18 cellular contexts compared by ENCODE assay signal in the genomic region with DNA sequence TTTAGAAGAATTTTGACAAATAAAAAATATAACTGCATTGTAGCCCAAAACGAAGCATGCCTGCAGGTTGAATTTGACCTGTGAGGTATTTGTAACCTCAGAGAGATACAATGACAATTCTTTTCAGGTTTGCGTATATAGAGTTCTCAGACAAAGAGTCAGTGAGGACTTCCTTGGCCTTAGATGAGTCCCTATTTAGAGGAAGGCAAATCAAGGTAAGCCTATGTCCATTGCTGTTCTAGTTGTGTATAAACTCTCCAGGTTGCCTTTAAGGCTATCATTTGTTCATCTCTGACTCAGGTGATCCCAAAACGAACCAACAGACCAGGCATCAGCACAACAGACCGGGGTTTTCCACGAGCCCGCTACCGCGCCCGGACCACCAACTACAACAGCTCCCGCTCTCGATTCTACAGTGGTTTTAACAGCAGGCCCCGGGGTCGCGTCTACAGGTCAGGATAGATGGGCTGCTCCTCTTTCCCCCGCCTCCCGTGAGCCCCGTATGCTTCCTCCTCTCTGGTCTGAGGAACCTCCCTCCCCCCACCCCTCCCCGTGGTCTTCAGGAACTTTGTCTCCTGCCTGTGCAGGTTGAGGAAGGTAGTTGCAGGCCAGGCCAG. TPM values are rescaled to one million over a fixed set of nuclear protein-coding genes. Genes with fewer than 3 reads are reported as not detected.
DNase-seq lines count a peak whose midpoint lies in the region; ATAC-seq and TF ChIP-seq lines count a peak whose summit lies in the region.
"Had no signal": no experiment of that assay in that cellular context is flagged by ENCODE, and none has a peak within 500 bp of the region (broad histone marks: within the 10 kb centered on the region; RNA-seq: fewer than 3 reads in every experiment).

No MANE protein-coding gene starts in this region.

- H3K27ac Mint-ChIP-seq in activated CD8-positive, alpha-beta T cell treated with anti-CD3 and anti-CD28 coated beads for 36 hours, result peak overlapping the region; percentile 45
- no peak overlapping the region for H3K27ac Mint-ChIP-seq in activated CD8-positive, alpha-beta T cell treated with anti-CD3 and anti-CD28 coated beads, Interleukin-2, amount 10 ng/mL, durations not matched to agents 7 days and 5 days
- H3K27ac Mint-ChIP-seq in naive thymus-derived CD4-positive, alpha-beta T cell, result peak overlapping the region in 2 of 9 donors; percentile 72 to 99

- peaks cover 22% of the 10 kb centered on the region in 2 donors for H3K4me1 ChIP-seq in naive thymus-derived CD4-positive, alpha-beta T cell (ENCODE audit: control insufficient read depth in 2 of 2, insufficient read depth in 2 of 2, low read length in 2 of 2)
- H3K4me1 ChIP-seq in adrenal gland (replicated peaks in 1 of 2), result peaks cover 16 to 26% of the 10 kb centered on the region in 2 donors

- no peaks in the 10 kb centered on the region for H3K9me3 Mint-ChIP-seq in activated CD8-positive, alpha-beta T cell treated with anti-CD3 and anti-CD28 coated beads for 36 hours
- no peaks in the 10 kb centered on the region for H3K9me3 Mint-ChIP-seq in activated CD8-positive, alpha-beta T cell treated with anti-CD3 and anti-CD28 coated beads, Interleukin-2, amount 10 ng/mL, durations not matched to agents 7 days and 5 days (ENCODE audit: insufficient read depth)
- H3K9me3 Mint-ChIP-seq in naive thymus-derived CD4-positive, alpha-beta T cell, result peaks cover 0 to 3% (median 0%) of the 10 kb centered on the region in 11 donors

- H3K4me1 Mint-ChIP-seq in activated CD8-positive, alpha-beta T cell treated with anti-CD3 and anti-CD28 coated beads for 36 hours (ENCODE audit: low read depth), result peaks cover 31% of the 10 kb centered on the region
- H3K4me1 Mint-ChIP-seq in activated CD8-positive, alpha-beta T cell treated with anti-CD3 and anti-CD28 coated beads, Interleukin-2, amount 10 ng/mL, durations not matched to agents 7 days and 5 days (ENCODE audit: low read depth), result peaks cover 33% of the 10 kb centered on the region
- peaks cover 22 to 38% (median 36%) of the 10 kb centered on the region in 7 donors for H3K4me1 Mint-ChIP-seq in naive thymus-derived CD4-positive, alpha-beta T cell

- 75 to 78% (median 76%) methylated on average over 18 of the region's 18 CpGs for WGBS in adrenal gland, 4 donors

- H3K4me3 ChIP-seq in naive thymus-derived CD4-positive, alpha-beta T cell (ENCODE audit: low read length), result no peak overlapping the region
- H3K4me3 ChIP-seq in adrenal gland, result no peak overlapping the region
- H3K4me3 ChIP-seq: uterus had no signal

- H3K27ac ChIP-seq in RWPE1, result peak overlapping the region; percentile 26; the same call in 1 of the 2 replicates
- peak overlapping the region; percentile 96 for H3K27ac ChIP-seq in naive thymus-derived CD4-positive, alpha-beta T cell (ENCODE audit: low read depth, low read length)
- H3K27ac ChIP-seq in adrenal gland, result no peak overlapping the region
- H3K27ac ChIP-seq: psoas muscle had no signal

- no peaks in the 10 kb centered on the region for H3K9me3 ChIP-seq in naive thymus-derived CD4-positive, alpha-beta T cell (ENCODE audit: control insufficient read depth in 2 of 3, low read length in 3 of 3)
- H3K9me3 ChIP-seq in adrenal gland (replicated peaks in 1 of 3), result no peaks in the 10 kb centered on the region
- H3K9me3 ChIP-seq: psoas muscle, uterus had no signal

- peaks cover 15 to 26% (median 23%) of the 10 kb centered on the region in 3 experiments for H3K36me3 ChIP-seq in naive thymus-derived CD4-positive, alpha-beta T cell (ENCODE audit: control insufficient read depth in 2 of 3, insufficient read depth in 3 of 3, low read length in 3 of 3)
- peaks cover 0 to 27% of the 10 kb centered on the region in 2 donors for H3K36me3 ChIP-seq in adrenal gland (replicated peaks in 1 of 2)
- H3K36me3 ChIP-seq: uterus had no signal

- CTCF ChIA-PET in activated CD8-positive, alpha-beta T cell treated with anti-CD3 and anti-CD28 coated beads for 36 hours (lab: Charles Lee), result interaction anchor here (1.4 to 7.4 kb wide), 4 partner anchors 21 to 255 kb away, joined by 4 to 78 read pairs (median 28); a partner anchor contains a TSS
- CTCF ChIA-PET in activated CD8-positive, alpha-beta T cell treated with anti-CD3 and anti-CD28 coated beads, Interleukin-2, amount 10 ng/mL, durations not matched to agents 7 days and 5 days (lab: Charles Lee), result interaction anchor here (3.0 to 6.5 kb wide), 4 partner anchors 22 to 57 kb away, joined by 15 to 87 read pairs (median 54); a partner anchor contains a TSS
- CTCF ChIA-PET in RWPE1 (lab: Yijun Ruan, JAX), result interaction anchor here (3.0 kb wide), 1 partner anchor 56 kb away, joined by 12 read pairs; no protein-coding TSS in a partner anchor
- CTCF ChIA-PET in naive thymus-derived CD4-positive, alpha-beta T cell (lab: Charles Lee), result interaction anchor here (2.1 kb wide), 1 partner anchor 56 kb away, joined by 6 read pairs; no protein-coding TSS in a partner anchor

- intact Hi-C loops in activated CD8-positive, alpha-beta T cell treated with anti-CD3 and anti-CD28 coated beads for 36 hours (cut with micrococcal nuclease), result loop anchor here (2.0 to 5.0 kb wide), 3 partner anchors 37 to 238 kb away; a partner anchor contains a TSS
- intact Hi-C loops in naive thymus-derived CD4-positive, alpha-beta T cell (cut with micrococcal nuclease), result loop anchor here (2.0 to 5.0 kb wide), 2 partner anchors 59 to 628 kb away; a partner anchor contains a TSS
- intact Hi-C loops in adrenal gland (cut with DNase I), result loop anchor here in 1 of 2 donors (10.0 kb wide), 2 partner anchors 59 to 241 kb away; a partner anchor contains a TSS

- TF ChIP-seq CTCF in activated CD8-positive, alpha-beta T cell treated with anti-CD3 and anti-CD28 coated beads for 36 hours (IDR thresholded peaks at IDR 0.05), result no peak
- TF ChIP-seq CTCF in RWPE1 (conservative IDR thresholded peaks at IDR 0.05; ENCODE audit: low read depth) (no peak), adrenal gland (IDR thresholded peaks at IDR 0.05) (no peak)

- H3K27me3 Mint-ChIP-seq in activated CD8-positive, alpha-beta T cell treated with anti-CD3 and anti-CD28 coated beads for 36 hours, result no peaks in the 10 kb centered on the region
- H3K27me3 Mint-ChIP-seq in activated CD8-positive, alpha-beta T cell treated with anti-CD3 and anti-CD28 coated beads, Interleukin-2, amount 10 ng/mL, durations not matched to agents 7 days and 5 days (ENCODE audit: low read depth), result no peaks in the 10 kb centered on the region
- H3K27me3 Mint-ChIP-seq in naive thymus-derived CD4-positive, alpha-beta T cell, result no peaks in the 10 kb centered on the region
- H3K27me3 Mint-ChIP-seq: B cell; naive thymus-derived CD8-positive, alpha-beta T cell had no signal

- POLR2A ChIA-PET in activated CD8-positive, alpha-beta T cell treated with anti-CD3 and anti-CD28 coated beads for 36 hours (lab: Charles Lee), result interaction anchor here (1.0 to 7.5 kb wide), 4 partner anchors 14 to 229 kb away, joined by 3 to 139 read pairs (median 26); a partner anchor contains a TSS
- POLR2A ChIA-PET in activated CD8-positive, alpha-beta T cell treated with anti-CD3 and anti-CD28 coated beads, Interleukin-2, amount 10 ng/mL, durations not matched to agents 7 days and 5 days (lab: Charles Lee), result interaction anchor here (0.9 kb wide), 1 partner anchor 22 kb away, joined by 4 read pairs; a partner anchor contains a TSS
- POLR2A ChIA-PET in RWPE1 (lab: Yijun Ruan, JAX; ENCODE audit: low non-redundant PET), result interaction anchor here (0.5 to 0.6 kb wide), 2 partner anchors 45 to 153 kb away, joined by 5 to 8 read pairs; no protein-coding TSS in a partner anchor
- POLR2A ChIA-PET in naive thymus-derived CD4-positive, alpha-beta T cell (lab: Charles Lee), result interaction anchor here (0.8 to 8.3 kb wide), 3 partner anchors 20 to 29 kb away, joined by 3 to 286 read pairs (median 4); a partner anchor contains a TSS

- H3K4me3 Mint-ChIP-seq in activated CD8-positive, alpha-beta T cell treated with anti-CD3 and anti-CD28 coated beads for 36 hours, result no peak overlapping the region
- H3K4me3 Mint-ChIP-seq in activated CD8-positive, alpha-beta T cell treated with anti-CD3 and anti-CD28 coated beads, Interleukin-2, amount 10 ng/mL, durations not matched to agents 7 days and 5 days, result no peak overlapping the region
- H3K4me3 Mint-ChIP-seq in naive thymus-derived CD4-positive, alpha-beta T cell, result no peak overlapping the region
- H3K4me3 Mint-ChIP-seq: B cell had no signal

- no peak for TF ChIP-seq POLR2A in adrenal gland (IDR thresholded peaks at IDR 0.05)

- ATAC-seq in activated CD8-positive, alpha-beta T cell treated with anti-CD3 and anti-CD28 coated beads for 36 hours, result no peak
- no peak for ATAC-seq in activated CD8-positive, alpha-beta T cell treated with anti-CD3 and anti-CD28 coated beads, Interleukin-2, amount 10 ng/mL, durations not matched to agents 7 days and 5 days
- ATAC-seq in naive thymus-derived CD4-positive, alpha-beta T cell, result no peak
- no peak for ATAC-seq in HG02981 (IDR thresholded peaks at IDR 0.05; ENCODE audit: unreplicated experiment)
- ATAC-seq: naive thymus-derived CD8-positive, alpha-beta T cell; psoas muscle had no signal

- peaks cover 38% of the 10 kb centered on the region for H3K36me3 Mint-ChIP-seq in activated CD8-positive, alpha-beta T cell treated with anti-CD3 and anti-CD28 coated beads for 36 hours (ENCODE audit: low read depth)
- peaks cover 51% of the 10 kb centered on the region for H3K36me3 Mint-ChIP-seq in activated CD8-positive, alpha-beta T cell treated with anti-CD3 and anti-CD28 coated beads, Interleukin-2, amount 10 ng/mL, durations not matched to agents 7 days and 5 days (ENCODE audit: low read depth)
- peaks cover 0 to 30% (median 5%) of the 10 kb centered on the region in 5 donors for H3K36me3 Mint-ChIP-seq in naive thymus-derived CD4-positive, alpha-beta T cell

- DNase-seq in activated CD8-positive, alpha-beta T cell treated with anti-CD3 and anti-CD28 coated beads for 36 hours, result no peak
- DNase-seq in activated CD8-positive, alpha-beta T cell treated with anti-CD3 and anti-CD28 coated beads, Interleukin-2, amount 10 ng/mL, durations not matched to agents 7 days and 5 days, result no peak
- DNase-seq in RWPE1 (ENCODE audit: low spot score) (no peak), adrenal gland (no peak)
- DNase-seq in naive thymus-derived CD4-positive, alpha-beta T cell, result no peak
- DNase-seq: activated effector memory CD4-positive, alpha-beta T cell treated with Interleukin-2 at 50 U/mL for 16 hours; GDM1; H7; naive thymus-derived CD8-positive, alpha-beta T cell; NCI-H2107; NCI-H524; psoas muscle; Right ventricle myocardium superior; stimulated activated CD4-positive, alpha-beta T cell treated with anti-CD3 and anti-CD28 coated beads, Interleukin-4, amount 100 ng/mL, for 24 hours; SW 1271; uterus had no signal

- H3K27me3 ChIP-seq in naive thymus-derived CD4-positive, alpha-beta T cell (ENCODE audit: control insufficient read depth in 2 of 2, insufficient read depth in 2 of 2, low read length in 2 of 2), result no peaks in the 10 kb centered on the region
- no peaks in the 10 kb centered on the region for H3K27me3 ChIP-seq in adrenal gland
- H3K27me3 ChIP-seq: uterus had no signal

RNA-seq across cellular contexts. Expression of a gene that starts 2.7 kb away (rescaled TPM):
- 100 to 1,000 TPM; 258 to 260 TPM for total RNA-seq in activated CD8-positive, alpha-beta T cell treated with anti-CD3 and anti-CD28 coated beads for 36 hours
- 100 to 1,000 TPM; 200 to 210 TPM for total RNA-seq in activated CD8-positive, alpha-beta T cell treated with anti-CD3 and anti-CD28 coated beads, Interleukin-2, amount 10 ng/mL, durations not matched to agents 7 days and 5 days
- 100 to 1,000 TPM; 176 to 213 (median 196) TPM for total RNA-seq in naive thymus-derived CD4-positive, alpha-beta T cell
- polyA plus RNA-seq in naive thymus-derived CD4-positive, alpha-beta T cell, result 10 to 100 TPM; 57.5 to 94.5 TPM
- 100 to 1,000 TPM in 3 of 8 donors, 10 to 100 TPM in 5; 18.3 to 200 (median 74.2) TPM for total RNA-seq in adrenal gland
- 100 to 1,000 TPM in 2 of 3 donors, 10 to 100 TPM in 1; 97.8 to 632 (median 331) TPM for polyA plus RNA-seq in adrenal gland

RNA-seq across cellular contexts. Expression of a gene that starts 17.3 kb away (rescaled TPM):
- total RNA-seq in activated CD8-positive, alpha-beta T cell treated with anti-CD3 and anti-CD28 coated beads for 36 hours, result 1 to 10 TPM; 1.1 to 1.3 TPM
- 1 to 10 TPM; 2.2 to 2.9 TPM for total RNA-seq in activated CD8-positive, alpha-beta T cell treated with anti-CD3 and anti-CD28 coated beads, Interleukin-2, amount 10 ng/mL, durations not matched to agents 7 days and 5 days
- total RNA-seq in naive thymus-derived CD4-positive, alpha-beta T cell, result 1 to 10 TPM; 2.8 to 8.0 (median 5.6) TPM
- polyA plus RNA-seq in naive thymus-derived CD4-positive, alpha-beta T cell, result not detected
- 10 to 100 TPM; 28.6 to 51.8 (median 40.4) TPM for total RNA-seq in adrenal gland
- polyA plus RNA-seq in adrenal gland, result 10 to 100 TPM; 16.8 to 54.6 (median 44.6) TPM
- polyA plus RNA-seq: naive thymus-derived CD8-positive, alpha-beta T cell had no signal

RNA-seq across cellular contexts. Expression of a gene that starts 21.3 kb away (rescaled TPM):
- 10 to 100 TPM; 43.9 to 47.9 TPM for total RNA-seq in activated CD8-positive, alpha-beta T cell treated with anti-CD3 and anti-CD28 coated beads for 36 hours
- 10 to 100 TPM; 22.6 to 28.3 TPM for total RNA-seq in activated CD8-positive, alpha-beta T cell treated with anti-CD3 and anti-CD28 coated beads, Interleukin-2, amount 10 ng/mL, durations not matched to agents 7 days and 5 days
- total RNA-seq in naive thymus-derived CD4-positive, alpha-beta T cell, result 100 to 1,000 TPM in 2 of 5 experiments, 10 to 100 TPM in 3; 35.7 to 138 (median 67.0) TPM
- polyA plus RNA-seq in naive thymus-derived CD4-positive, alpha-beta T cell, result 1 to 10 TPM; 1.6 to 2.9 TPM
- 10 to 100 TPM in 4 of 8 donors, 1 to 10 TPM in 4; 2.2 to 16.6 (median 11.1) TPM for total RNA-seq in adrenal gland
- polyA plus RNA-seq in adrenal gland, result 10 to 100 TPM; 16.8 to 82.8 (median 29.1) TPM

RNA-seq across cellular contexts. Expression of a gene that starts 28.7 kb away (rescaled TPM):
- 1 to 10 TPM; 2.3 TPM for total RNA-seq in activated CD8-positive, alpha-beta T cell treated with anti-CD3 and anti-CD28 coated beads for 36 hours
- total RNA-seq in activated CD8-positive, alpha-beta T cell treated with anti-CD3 and anti-CD28 coated beads, Interleukin-2, amount 10 ng/mL, durations not matched to agents 7 days and 5 days, result 1 to 10 TPM in 1 of 2 experiments, under 1 TPM in 1; 0.94 to 1.1 TPM
- total RNA-seq in naive thymus-derived CD4-positive, alpha-beta T cell, result 10 to 100 TPM in 3 of 5 experiments, 1 to 10 TPM in 2; 1.9 to 30.0 (median 22.6) TPM
- polyA plus RNA-seq in naive thymus-derived CD4-positive, alpha-beta T cell, result 10 to 100 TPM in 1 of 2 donors, 1 to 10 TPM in 1; 9.7 to 10.8 TPM
- 10 to 100 TPM; 11.8 to 76.1 (median 25.0) TPM for total RNA-seq in adrenal gland
- polyA plus RNA-seq in adrenal gland, result 100 to 1,000 TPM in 1 of 3 donors, 10 to 100 TPM in 2; 14.5 to 121 (median 53.9) TPM

RNA-seq across cellular contexts. Expression of a gene that starts 38.0 kb away (rescaled TPM):
- total RNA-seq in activated CD8-positive, alpha-beta T cell treated with anti-CD3 and anti-CD28 coated beads for 36 hours, result 10 to 100 TPM; 10.9 to 11.8 TPM
- 1 to 10 TPM; 7.8 to 9.2 TPM for total RNA-seq in activated CD8-positive, alpha-beta T cell treated with anti-CD3 and anti-CD28 coated beads, Interleukin-2, amount 10 ng/mL, durations not matched to agents 7 days and 5 days
- 10 to 100 TPM in 3 of 5 experiments, 1 to 10 TPM in 2; 5.2 to 20.4 (median 15.5) TPM for total RNA-seq in naive thymus-derived CD4-positive, alpha-beta T cell
- polyA plus RNA-seq in naive thymus-derived CD4-positive, alpha-beta T cell, result 1 to 10 TPM; 6.9 to 8.6 TPM
- total RNA-seq in adrenal gland, result 10 to 100 TPM in 4 of 8 donors, 1 to 10 TPM in 4; 4.7 to 14.8 (median 10.2) TPM
- polyA plus RNA-seq in adrenal gland, result 10 to 100 TPM in 1 of 3 donors, 1 to 10 TPM in 2; 4.5 to 15.0 (median 4.8) TPM

Comparison
In these comparisons a context has a peak if more than half of its experiments do, and no peak if none do; other contexts are left out.
1. H3K27ac ChIP-seq: peak in RWPE1 (single experiment) and naive thymus-derived CD4-positive, alpha-beta T cell (single experiment); none in adrenal gland (0 of 5).